In genomic region chr1:186315585-186315984, GRCh38 we compare ENCODE assay signal across 22 cellular contexts. TPM values are rescaled to one million over a fixed set of nuclear protein-coding genes. Genes with fewer than 3 reads are reported as not detected.
DNase-seq lines count a peak whose midpoint lies in the region; ATAC-seq, FAIRE-seq and TF ChIP-seq lines count a peak whose summit lies in the region.
"Had no signal": no experiment of that assay in that cellular context is flagged by ENCODE, and none has a peak within 500 bp of the region (broad histone marks: within the 10 kb centered on the region; RNA-seq: fewer than 3 reads in every experiment).

No MANE protein-coding gene starts in this region.

- in situ Hi-C loops in K562 (cut with MboI) = no loop called here

- FAIRE-seq in K562 (lab: Jason Lieb, UNC) = no peak
- FAIRE-seq: H54 had no signal

- H2AFZ ChIP-seq in K562 (ENCODE audit: low read depth, low read length) = no peak overlapping the region

- H3K79me2 ChIP-seq in K562 (ENCODE audit: control insufficient read depth, insufficient read depth, low read length) = no peaks in the 10 kb centered on the region

- H3K36me3 ChIP-seq in K562 (ENCODE audit: control insufficient read depth, insufficient read depth, low read length) = peaks cover 85% of the 10 kb centered on the region
- no peaks in the 10 kb centered on the region for H3K36me3 ChIP-seq in uterus

- H3K27me3 Mint-ChIP-seq in activated CD4-positive, alpha-beta T cell treated with anti-CD3 and anti-CD28 coated beads for 36 hours = no peaks in the 10 kb centered on the region
- H3K27me3 Mint-ChIP-seq: IgD-negative memory B cell had no signal

- no peak for TF ChIP-seq CTCF in K562 (IDR thresholded peaks at IDR 0.05 in 2 of 3, conservative IDR thresholded peaks at IDR 0.05 in 1 of 3; ENCODE audit: insufficient read depth in 2 of 3, low read depth in 1 of 3, low read length in 3 of 3)
- TF ChIP-seq CTCF in uterus (IDR thresholded peaks at IDR 0.05) = no peak

- no peaks in the 10 kb centered on the region for H4K20me1 ChIP-seq in K562 (replicated peaks; ENCODE audit: control insufficient read depth, insufficient read depth, low read length)

- H3K4me1 Mint-ChIP-seq in activated CD4-positive, alpha-beta T cell treated with anti-CD3 and anti-CD28 coated beads for 36 hours = peaks cover 4% of the 10 kb centered on the region
- H3K4me1 Mint-ChIP-seq: IgD-negative memory B cell had no signal

- H3K36me3 Mint-ChIP-seq in activated CD4-positive, alpha-beta T cell treated with anti-CD3 and anti-CD28 coated beads for 36 hours (ENCODE audit: low read depth) = peaks cover 58% of the 10 kb centered on the region

- 87% methylated on average over 2 of the region's 2 CpGs for WGBS in K562 (ENCODE audit: insufficient coverage, low coverage, missing lambda C conversion rate)

- no peaks in the 10 kb centered on the region for H3K9me3 Mint-ChIP-seq in activated CD4-positive, alpha-beta T cell treated with anti-CD3 and anti-CD28 coated beads for 36 hours (ENCODE audit: low read depth)
- H3K9me3 Mint-ChIP-seq: IgD-negative memory B cell had no signal

- H3K27ac Mint-ChIP-seq in activated CD4-positive, alpha-beta T cell treated with anti-CD3 and anti-CD28 coated beads for 36 hours = peak overlapping the region; percentile 40
- H3K27ac Mint-ChIP-seq: IgD-negative memory B cell had no signal

- H3K4me3 Mint-ChIP-seq in activated CD4-positive, alpha-beta T cell treated with anti-CD3 and anti-CD28 coated beads for 36 hours = no peak overlapping the region
- H3K4me3 Mint-ChIP-seq: IgD-negative memory B cell had no signal

- CTCF ChIA-PET in activated CD4-positive, alpha-beta T cell treated with anti-CD3 and anti-CD28 coated beads for 36 hours (lab: Charles Lee) = interaction anchor here (1.1 to 6.7 kb wide), 5 partner anchors 10 to 61 kb away, joined by 3 to 94 read pairs (median 6); no protein-coding TSS in a partner anchor
- CTCF ChIA-PET in K562 (lab: Yijun Ruan, JAX; ENCODE audit: low intra/inter-chr PET ratio) = no interaction called here

- intact Hi-C loops in activated CD4-positive, alpha-beta T cell treated with anti-CD3 and anti-CD28 coated beads for 36 hours (cut with DNase I, micrococcal nuclease) = loop anchor here in 1 of 2 experiments (2.0 kb wide), 1 partner anchor 37 kb away; no protein-coding TSS in a partner anchor
- intact Hi-C loops in left cardiac atrium (cut with DNase I) (no loop called here), Right ventricle myocardium superior (cut with DNase I) (loop anchor here (5.0 kb wide), 1 partner anchor 37 kb away; no protein-coding TSS in a partner anchor), K562 (cut with micrococcal nuclease) (no loop called here), uterus (cut with DNase I; ENCODE audit: low total_unique reads) (no loop called here)

- no peak for TF ChIP-seq EP300 in K562 (IDR thresholded peaks at IDR 0.05; ENCODE audit: low read length)

- no peak overlapping the region for H3K27ac ChIP-seq in K562 (ENCODE audit: extremely low read depth, low read depth, low read length)
- H3K27ac ChIP-seq in uterus = no peak overlapping the region

- no peak for TF ChIP-seq RAD21 in K562 (CRISPR knock-in tag; conservative IDR thresholded peaks at IDR 0.05 in 1 of 2, IDR thresholded peaks at IDR 0.05 in 1 of 2)

- H3K9me3 ChIP-seq in K562 (replicated peaks; ENCODE audit: control insufficient read depth, insufficient read depth, low read depth, low read length) = no peaks in the 10 kb centered on the region
- no peaks in the 10 kb centered on the region for H3K9me3 ChIP-seq in uterus

- no peak for ATAC-seq in activated CD4-positive, alpha-beta T cell treated with anti-CD3 and anti-CD28 coated beads for 36 hours
- ATAC-seq in left cardiac atrium (peak; percentile 44 to 55), Right ventricle myocardium superior (ENCODE audit: poor library complexity) (no peak), K562 (peak; percentile 25; the same call in 2 of the 3 replicates)
- ATAC-seq: Panc1 had no signal

- no peak overlapping the region for H3K9ac ChIP-seq in K562 (ENCODE audit: insufficient read depth in 1 of 2, low read depth in 2 of 2, low read length in 2 of 2)

- H3K4me3 ChIP-seq in K562 (no peak overlapping the region), uterus (no peak overlapping the region)

- POLR2A ChIA-PET in activated CD4-positive, alpha-beta T cell treated with anti-CD3 and anti-CD28 coated beads for 36 hours (lab: Charles Lee) = no interaction called here
- POLR2A ChIA-PET in K562 (lab: Yijun Ruan, JAX) = interaction anchor here (0.7 to 1.0 kb wide), 2 partner anchors 10 to 95 kb away, joined by 4 to 5 read pairs; no protein-coding TSS in a partner anchor

- H3K4me1 ChIP-seq in K562 (replicated peaks in 1 of 2; ENCODE audit: control insufficient read depth in 2 of 2, insufficient read depth in 2 of 2, low read length in 2 of 2) (no peaks in the 10 kb centered on the region), uterus (no peaks in the 10 kb centered on the region)

- H3K27me3 ChIP-seq in K562 (ENCODE audit: control insufficient read depth in 2 of 2, insufficient read depth in 2 of 2, low read length in 2 of 2) (no peaks in the 10 kb centered on the region), uterus (no peaks in the 10 kb centered on the region)

- no TSS peak for BruUV-seq in K562 (replicated peaks; lab: Mats Ljungman, UMichigan)

- H3K4me2 ChIP-seq in K562 (ENCODE audit: insufficient read depth, low read length) = no peak overlapping the region

- TF ChIP-seq POLR2A in K562 (conservative IDR thresholded peaks at IDR 0.05) (no peak), uterus (IDR thresholded peaks at IDR 0.05) (no peak)

- H3K9me1 ChIP-seq in K562 (ENCODE audit: control insufficient read depth, insufficient read depth, low read length) = no peaks in the 10 kb centered on the region

- no peak for DNase-seq in activated CD4-positive, alpha-beta T cell treated with anti-CD3 and anti-CD28 coated beads for 36 hours
- DNase-seq in activated CD4-positive, alpha-beta T cell treated with anti-CD3 and anti-CD28 coated beads, Interleukin-2, amount 50 U/mL, for 4 hours = no peak
- DNase-seq in left cardiac atrium (no peak), Right ventricle myocardium superior (no peak), K562 (ENCODE audit: extremely low read depth in 1 of 4, low spot score in 3 of 4) (no peak), NCI-H748 treated with DMSO at 0.1 percent for 48 hours (lab: John Stamatoyannopoulos, UW) (no peak), uterus (no peak)
- DNase-seq: AML-193, C1 segment of cervical spinal cord, Karpas-422, MV-4-11, NCI-H1105 treated with DMSO at 0.1 percent for 48 hours, NCI-H2029 treated with DMSO at 0.1 percent for 48 hours, NCI-H2171, NCI-H345, NCI-H524, NCI-H82 had no signal

TF ChIP-seq in K562, 482 proteins besides CTCF, POLR2A, EP300 and RAD21 (continues in another document):
- TF ChIP-seq TAF9B (IDR thresholded peaks at IDR 0.05; ENCODE audit: partially characterized antibody) (no peak), ZNF583 (CRISPR knock-in tag; IDR thresholded peaks at IDR 0.05) (no peak), HMGN3 (IDR thresholded peaks at IDR 0.05; ENCODE audit: borderline replicate concordance, extremely low read depth, insufficient read length, low read depth, low read length) (no peak), ZNF133 (CRISPR knock-in tag; IDR thresholded peaks at IDR 0.05) (no peak)

RNA-seq across cellular contexts. Expression of gene PRG4, which starts 19.5 kb away (rescaled TPM):
- 1 to 10 TPM; 7.0 to 8.5 TPM for total RNA-seq in activated CD4-positive, alpha-beta T cell treated with anti-CD3 and anti-CD28 coated beads for 36 hours
- total RNA-seq in left cardiac atrium (10 to 100 TPM; 35.9 to 41.2 TPM), Right ventricle myocardium superior (0.05 TPM), K562 (2014; rRNA removed) (not detected in 2 replicates), K562 (2014; rRNA removed; fragmentation: Illumina TruSeq; extraction: Trizol) (not detected in 2 replicates), K562 (2015; rRNA removed; fragmentation: Illumina TruSeq; extraction: Trizol) (not detected in 2 replicates), K562 (2021) (0.07 TPM in 2 replicates), uterus (1 to 10 TPM in 1 of 4 donors, under 1 TPM in 2, not detected in 1; 0.07 to 2.1 (median 0.29) TPM)
- not detected in 2 replicates for total RNA-seq in K562 (2011; cell fraction: chromatin; rRNA removed; ENCODE audit: low replicate concordance)
- total RNA-seq in K562 (2011; cell fraction: nucleolus; rRNA removed) = not detected in 2 replicates
- not detected in 2 replicates for total RNA-seq in K562 (2011; cell fraction: nucleoplasm; rRNA removed)
- polyA plus RNA-seq in K562 (2011; rRNA removed) (0.13 and 0.18 TPM in 2 replicates), K562 (2014; fragmentation: Illumina TruSeq; extraction: Trizol) (not detected in 2 replicates), K562 (2014; fragmentation: Nextera tagmentation; extraction: Ambion mirVana) (under 1 TPM; 0.04 to 0.06 TPM), K562 (2014; rRNA removed) (0.08 TPM in 1 of 2 replicates, not detected in the other)
- not detected in 2 replicates for polyA plus RNA-seq in K562 (2011; cell fraction: cytosol; rRNA removed)
- 0.03 TPM in 2 replicates for polyA plus RNA-seq in K562 (2011; cell fraction: nucleus; rRNA removed)
- 0.05 TPM in 1 of 2 replicates, not detected in the other for polyA plus RNA-seq in K562 (2012)
- not detected in 2 replicates for polyA minus RNA-seq in K562 (2011; rRNA and poly(A)+ RNA removed)
- not detected in 2 replicates for polyA minus RNA-seq in K562 (2011; cell fraction: cytosol; rRNA and poly(A)+ RNA removed)
- polyA minus RNA-seq in K562 (2011; cell fraction: nucleus; rRNA and poly(A)+ RNA removed) = 0.11 TPM in 1 of 2 replicates, not detected in the other
- total RNA-seq: A172, M059J had no signal
- polyA plus RNA-seq: IgD-negative memory B cell had no signal

RNA-seq across cellular contexts. Expression of gene TPR, which starts 59.5 kb away (rescaled TPM):
- 100 to 1,000 TPM; 151 to 152 TPM for total RNA-seq in activated CD4-positive, alpha-beta T cell treated with anti-CD3 and anti-CD28 coated beads for 36 hours
- total RNA-seq in left cardiac atrium (10 to 100 TPM; 44.6 to 54.3 TPM), Right ventricle myocardium superior (41.4 TPM), K562 (2014; rRNA removed) (95.8 and 103 TPM in 2 replicates), K562 (2014; rRNA removed; fragmentation: Illumina TruSeq; extraction: Trizol) (166 and 189 TPM in 2 replicates), K562 (2015; rRNA removed; fragmentation: Illumina TruSeq; extraction: Trizol) (149 and 157 TPM in 2 replicates), K562 (2021) (157 and 167 TPM in 2 replicates), uterus (100 to 1,000 TPM in 2 of 4 donors, 10 to 100 TPM in 2; 33.8 to 165 (median 83.1) TPM)
- 75.6 and 404 TPM in 2 replicates for total RNA-seq in K562 (2011; cell fraction: chromatin; rRNA removed; ENCODE audit: low replicate concordance)
- 42.2 and 55.9 TPM in 2 replicates for total RNA-seq in K562 (2011; cell fraction: nucleolus; rRNA removed)
- total RNA-seq in K562 (2011; cell fraction: nucleoplasm; rRNA removed) = 80.7 and 121 TPM in 2 replicates
- polyA plus RNA-seq in K562 (2011; rRNA removed) (152 and 164 TPM in 2 replicates), K562 (2014; fragmentation: Illumina TruSeq; extraction: Trizol) (138 and 148 TPM in 2 replicates), K562 (2014; fragmentation: Nextera tagmentation; extraction: Ambion mirVana) (10 to 100 TPM; 48.5 to 54.3 TPM), K562 (2014; rRNA removed) (75.5 and 86.7 TPM in 2 replicates)
- polyA plus RNA-seq in K562 (2011; cell fraction: cytosol; rRNA removed) = 95.4 and 98.0 TPM in 2 replicates
- 264 and 285 TPM in 2 replicates for polyA plus RNA-seq in K562 (2011; cell fraction: nucleus; rRNA removed)
- polyA plus RNA-seq in K562 (2012) = 54.3 and 67.7 TPM in 2 replicates
- polyA minus RNA-seq in K562 (2011; rRNA and poly(A)+ RNA removed) = 246 and 256 TPM in 2 replicates
- 122 and 156 TPM in 2 replicates for polyA minus RNA-seq in K562 (2011; cell fraction: cytosol; rRNA and poly(A)+ RNA removed)
- 113 and 192 TPM in 2 replicates for polyA minus RNA-seq in K562 (2011; cell fraction: nucleus; rRNA and poly(A)+ RNA removed)

Comparison
In these comparisons a context has a peak if more than half of its experiments do, and no peak if none do; other contexts are left out.
1. ATAC-seq: peak in left cardiac atrium (2 of 2) and K562 (single experiment); none in activated CD4-positive, alpha-beta T cell treated with anti-CD3 and anti-CD28 coated beads for 36 hours (single experiment) and Right ventricle myocardium superior (single experiment).